Comparison of ENCODE assay signal across 23 cellular contexts in the genomic region with DNA sequence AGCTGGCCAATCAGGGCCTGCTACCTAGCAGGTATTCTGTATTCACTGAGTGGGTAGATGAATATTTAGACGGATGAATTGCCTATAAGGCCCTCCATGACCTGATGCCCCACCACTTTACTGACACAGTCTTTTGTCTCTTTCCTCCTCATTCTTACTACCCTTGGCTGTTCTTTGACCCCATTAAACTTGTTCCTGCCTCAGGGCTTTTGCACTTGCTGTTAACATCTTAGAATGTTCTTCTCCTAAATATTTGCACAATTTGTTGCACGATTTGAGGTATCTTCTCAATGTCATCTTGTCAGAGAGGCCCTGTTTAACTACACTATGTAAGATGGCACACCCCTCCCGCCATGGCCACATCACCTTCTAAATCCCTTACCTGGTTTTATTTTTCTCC. TPM values are rescaled to one million over a fixed set of nuclear protein-coding genes. Genes with fewer than 3 reads are reported as not detected.
DNase-seq lines count a peak whose midpoint lies in the region; ATAC-seq, FAIRE-seq and TF ChIP-seq lines count a peak whose summit lies in the region.
"Had no signal": no experiment of that assay in that cellular context is flagged by ENCODE, and none has a peak within 500 bp of the region (broad histone marks: within the 10 kb centered on the region; RNA-seq: fewer than 3 reads in every experiment).

No MANE protein-coding gene starts in this region.

- peaks cover 8% of the 10 kb centered on the region; the same call in 1 of the 3 replicates for H3K36me3 ChIP-seq in K562 (ENCODE audit: control insufficient read depth, insufficient read depth, low read length)

- H3K27me3 Mint-ChIP-seq in CD4-positive, alpha-beta T cell = no peaks in the 10 kb centered on the region
- H3K27me3 Mint-ChIP-seq in neural crest cell (ENCODE audit: low read depth) = no peaks in the 10 kb centered on the region
- H3K27me3 Mint-ChIP-seq: B cell had no signal

- no peak overlapping the region for H3K27ac Mint-ChIP-seq in CD4-positive, alpha-beta T cell
- H3K27ac Mint-ChIP-seq in neural crest cell (ENCODE audit: unreplicated experiment) = no peak overlapping the region
- H3K27ac Mint-ChIP-seq: B cell had no signal

- no peaks in the 10 kb centered on the region for H3K79me2 ChIP-seq in K562 (ENCODE audit: control insufficient read depth, insufficient read depth, low read length)

- H3K9me3 ChIP-seq in CD4-positive, alpha-beta T cell (ENCODE audit: control insufficient read depth, low read length) = no peaks in the 10 kb centered on the region
- H3K9me3 ChIP-seq in K562 (replicated peaks; ENCODE audit: control insufficient read depth, insufficient read depth, low read depth, low read length) = no peaks in the 10 kb centered on the region
- H3K9me3 ChIP-seq: BLaER1 had no signal

- no peak for TF ChIP-seq POLR2A in K562 (conservative IDR thresholded peaks at IDR 0.05)

- H3K9ac ChIP-seq in K562 (ENCODE audit: insufficient read depth in 1 of 2, low read depth in 2 of 2, low read length in 2 of 2) = no peak overlapping the region
- H3K9ac ChIP-seq: BLaER1 had no signal

- TF ChIP-seq EP300 in K562 (IDR thresholded peaks at IDR 0.05; ENCODE audit: low read length) = no peak

- H4K20me1 ChIP-seq in K562 (replicated peaks; ENCODE audit: control insufficient read depth, insufficient read depth, low read length) = no peaks in the 10 kb centered on the region
- H4K20me1 ChIP-seq: BLaER1 had no signal

- no TSS peak for BruUV-seq in K562 (replicated peaks; lab: Mats Ljungman, UMichigan)

- H3K4me3 ChIP-seq in K562 = no peak overlapping the region
- H3K4me3 ChIP-seq: BLaER1, GM12878 had no signal

- no peak overlapping the region for H3K4me2 ChIP-seq in K562 (ENCODE audit: insufficient read depth, low read length)
- H3K4me2 ChIP-seq: BLaER1 had no signal

- H3K36me3 Mint-ChIP-seq in CD4-positive, alpha-beta T cell (ENCODE audit: low read depth) = peaks cover 7% of the 10 kb centered on the region
- H3K36me3 Mint-ChIP-seq in neural crest cell (ENCODE audit: low read depth) = peaks cover 2% of the 10 kb centered on the region
- H3K36me3 Mint-ChIP-seq: CD4-positive, CD25-positive, alpha-beta regulatory T cell had no signal

- peaks cover 17% of the 10 kb centered on the region for H3K4me1 Mint-ChIP-seq in CD4-positive, alpha-beta T cell (ENCODE audit: low read depth)
- H3K4me1 Mint-ChIP-seq in neural crest cell = peaks cover 29% of the 10 kb centered on the region

- no peaks in the 10 kb centered on the region for H3K27me3 ChIP-seq in CD4-positive, alpha-beta T cell (ENCODE audit: control insufficient read depth, insufficient read depth, low read length)
- H3K27me3 ChIP-seq in K562 (ENCODE audit: control insufficient read depth in 2 of 2, insufficient read depth in 2 of 2, low read length in 2 of 2) = no peaks in the 10 kb centered on the region
- H3K27me3 ChIP-seq: BLaER1 had no signal

- TF ChIP-seq CTCF in CD4-positive, alpha-beta T cell (IDR thresholded peaks at IDR 0.05) = no peak
- TF ChIP-seq CTCF in K562 (IDR thresholded peaks at IDR 0.05 in 2 of 3, conservative IDR thresholded peaks at IDR 0.05 in 1 of 3; ENCODE audit: insufficient read depth in 2 of 3, low read depth in 1 of 3, low read length in 3 of 3) (no peak), neural crest cell (conservative IDR thresholded peaks at IDR 0.05) (no peak)

- in situ Hi-C loops in K562 (cut with MboI) = no loop called here

- CTCF ChIA-PET in CD4-positive, alpha-beta T cell (lab: Charles Lee) = no interaction called here
- CTCF ChIA-PET in K562 (lab: Yijun Ruan, JAX; ENCODE audit: low intra/inter-chr PET ratio) = interaction anchor here (0.6 kb wide), 1 partner anchor 154 kb away, joined by 3 read pairs; no protein-coding TSS in a partner anchor

- intact Hi-C loops in CD4-positive, alpha-beta T cell (cut with DNase I, micrococcal nuclease) = loop anchor here (5.0 to 10.0 kb wide), 4 partner anchors 313 to 1407 kb away; a partner anchor contains a TSS
- intact Hi-C loops in K562 (cut with micrococcal nuclease) = no loop called here

- DNase-seq in CD4-positive, alpha-beta T cell = no peak
- DNase-seq in K562 (ENCODE audit: extremely low read depth in 1 of 4, low spot score in 3 of 4) = no peak
- DNase-seq in neural crest cell (ENCODE audit: low read depth, low spot score) = no peak
- no peak for DNase-seq in activated CD4-positive, alpha-beta T cell treated with anti-CD3 and anti-CD28 coated beads, Interleukin-2, amount 50 U/mL, for 4 hours
- DNase-seq in NCI-H1436 treated with DMSO at 0.1 percent for 48 hours (lab: John Stamatoyannopoulos, UW) = no peak
- DNase-seq: CD4-positive, CD25-positive, alpha-beta regulatory T cell; CD8-positive, alpha-beta memory T cell; DMS 273 treated with DMSO at 0.1 percent for 48 hours; DMS79; EL; GDM1; GOT3; HCEC 1CT had no signal

- H3K9me1 ChIP-seq in K562 (ENCODE audit: control insufficient read depth, insufficient read depth, low read length) = no peaks in the 10 kb centered on the region

- H3K4me3 Mint-ChIP-seq in CD4-positive, alpha-beta T cell = peak overlapping the region; percentile 12
- H3K4me3 Mint-ChIP-seq in neural crest cell = peak overlapping the region; percentile 28
- H3K4me3 Mint-ChIP-seq: B cell; CD4-positive, CD25-positive, alpha-beta regulatory T cell; CD8-positive, alpha-beta memory T cell had no signal

- POLR2A ChIA-PET in CD4-positive, alpha-beta T cell (lab: Charles Lee) = no interaction called here
- POLR2A ChIA-PET in K562 (lab: Yijun Ruan, JAX) = interaction anchor here (0.8 to 1.3 kb wide), 2 partner anchors 9 to 18 kb away, joined by 3 to 4 read pairs; no protein-coding TSS in a partner anchor

- ATAC-seq in CD4-positive, alpha-beta T cell (ENCODE audit: poor library complexity) = no peak
- ATAC-seq in K562 (no peak), GM21360 (IDR thresholded peaks at IDR 0.05; ENCODE audit: unreplicated experiment) (no peak)
- ATAC-seq: GM12878 had no signal

- 23% methylated on average over 3 of the region's 3 CpGs for WGBS in K562 (ENCODE audit: insufficient coverage, low coverage, missing lambda C conversion rate)

- no peak for TF ChIP-seq RAD21 in K562 (CRISPR knock-in tag; conservative IDR thresholded peaks at IDR 0.05 in 1 of 2, IDR thresholded peaks at IDR 0.05 in 1 of 2)

- no peaks in the 10 kb centered on the region for H3K9me3 Mint-ChIP-seq in CD4-positive, alpha-beta T cell
- H3K9me3 Mint-ChIP-seq in neural crest cell = no peaks in the 10 kb centered on the region
- H3K9me3 Mint-ChIP-seq: CD8-positive, alpha-beta memory T cell had no signal

- no peak for FAIRE-seq in K562 (lab: Jason Lieb, UNC)
- FAIRE-seq: A204.1, D721Med, GM12878, GM18507, H54 had no signal

- no peak overlapping the region for H2AFZ ChIP-seq in K562 (ENCODE audit: low read depth, low read length)

- no peak overlapping the region for H3K27ac ChIP-seq in CD4-positive, alpha-beta T cell (ENCODE audit: low read depth, low read length)
- H3K27ac ChIP-seq in K562 (ENCODE audit: extremely low read depth, low read depth, low read length) = no peak overlapping the region
- H3K27ac ChIP-seq: 22Rv1, BLaER1, C4-2B had no signal

- H3K4me1 ChIP-seq in K562 (replicated peaks in 1 of 2; ENCODE audit: control insufficient read depth in 2 of 2, insufficient read depth in 2 of 2, low read length in 2 of 2) = peaks cover 0 to 14% of the 10 kb centered on the region in 2 experiments; a peak in 2 of 5 replicates

TF ChIP-seq in K562, 482 proteins besides CTCF, POLR2A, EP300 and RAD21:
- TF ChIP-seq TCFL5 (CRISPR knock-in tag; conservative IDR thresholded peaks at IDR 0.05) = no peak
- TF ChIP-seq RBM25 (IDR thresholded peaks at IDR 0.05; ENCODE audit: low read depth, low read length, severe bottlenecking) = peak; percentile 21

RNA-seq across cellular contexts. Expression of a gene that starts 3.3 kb away (rescaled TPM):
- under 1 TPM in 1 of 2 experiments, not detected in 1; 0.20 TPM for total RNA-seq in CD4-positive, alpha-beta T cell
- total RNA-seq in K562 (2011; cell fraction: chromatin; rRNA removed; ENCODE audit: low replicate concordance) = 0.32 and 0.53 TPM in 2 replicates
- 0.13 TPM in 1 of 2 replicates, not detected in the other for total RNA-seq in K562 (2011; cell fraction: nucleolus; rRNA removed)
- total RNA-seq in K562 (2011; cell fraction: nucleoplasm; rRNA removed) = 0.15 and 0.23 TPM in 2 replicates
- total RNA-seq in K562 (2014; rRNA removed) (not detected in 2 replicates), K562 (2014; rRNA removed; fragmentation: Illumina TruSeq; extraction: Trizol) (0.07 TPM in 1 of 2 replicates, not detected in the other), K562 (2015; rRNA removed; fragmentation: Illumina TruSeq; extraction: Trizol) (0.04 and 0.15 TPM in 2 replicates), K562 (2021) (0.11 and 0.27 TPM in 2 replicates), neural crest cell (1.6 and 2.3 TPM in 2 replicates)
- polyA plus RNA-seq in K562 (2011; rRNA removed) (0.14 and 0.39 TPM in 2 replicates), K562 (2014; fragmentation: Illumina TruSeq; extraction: Trizol) (0.15 and 0.18 TPM in 2 replicates), K562 (2014; fragmentation: Nextera tagmentation; extraction: Ambion mirVana) (under 1 TPM in 1 of 2 experiments, not detected in 1; 0.32 TPM), K562 (2014; rRNA removed) (0.03 and 0.19 TPM in 2 replicates)
- polyA plus RNA-seq in K562 (2011; cell fraction: cytosol; rRNA removed) = 0.03 TPM in 2 replicates
- 0.36 and 0.60 TPM in 2 replicates for polyA plus RNA-seq in K562 (2011; cell fraction: nucleus; rRNA removed)
- polyA plus RNA-seq in K562 (2012) = 0.18 and 0.32 TPM in 2 replicates
- polyA minus RNA-seq in K562 (2011; rRNA and poly(A)+ RNA removed) = 0.21 TPM in 1 of 2 replicates, not detected in the other
- not detected in 2 replicates for polyA minus RNA-seq in K562 (2011; cell fraction: cytosol; rRNA and poly(A)+ RNA removed)
- 0.13 TPM in 1 of 2 replicates, not detected in the other for polyA minus RNA-seq in K562 (2011; cell fraction: nucleus; rRNA and poly(A)+ RNA removed)
- total RNA-seq: CD4-positive, CD25-positive, alpha-beta regulatory T cell had no signal
- polyA plus RNA-seq: CD4-positive, CD25-positive, alpha-beta regulatory T cell; CD8-positive, alpha-beta memory T cell; GM12878 had no signal
